ENCODE assay signal across 8 cellular contexts in the genomic region with DNA sequence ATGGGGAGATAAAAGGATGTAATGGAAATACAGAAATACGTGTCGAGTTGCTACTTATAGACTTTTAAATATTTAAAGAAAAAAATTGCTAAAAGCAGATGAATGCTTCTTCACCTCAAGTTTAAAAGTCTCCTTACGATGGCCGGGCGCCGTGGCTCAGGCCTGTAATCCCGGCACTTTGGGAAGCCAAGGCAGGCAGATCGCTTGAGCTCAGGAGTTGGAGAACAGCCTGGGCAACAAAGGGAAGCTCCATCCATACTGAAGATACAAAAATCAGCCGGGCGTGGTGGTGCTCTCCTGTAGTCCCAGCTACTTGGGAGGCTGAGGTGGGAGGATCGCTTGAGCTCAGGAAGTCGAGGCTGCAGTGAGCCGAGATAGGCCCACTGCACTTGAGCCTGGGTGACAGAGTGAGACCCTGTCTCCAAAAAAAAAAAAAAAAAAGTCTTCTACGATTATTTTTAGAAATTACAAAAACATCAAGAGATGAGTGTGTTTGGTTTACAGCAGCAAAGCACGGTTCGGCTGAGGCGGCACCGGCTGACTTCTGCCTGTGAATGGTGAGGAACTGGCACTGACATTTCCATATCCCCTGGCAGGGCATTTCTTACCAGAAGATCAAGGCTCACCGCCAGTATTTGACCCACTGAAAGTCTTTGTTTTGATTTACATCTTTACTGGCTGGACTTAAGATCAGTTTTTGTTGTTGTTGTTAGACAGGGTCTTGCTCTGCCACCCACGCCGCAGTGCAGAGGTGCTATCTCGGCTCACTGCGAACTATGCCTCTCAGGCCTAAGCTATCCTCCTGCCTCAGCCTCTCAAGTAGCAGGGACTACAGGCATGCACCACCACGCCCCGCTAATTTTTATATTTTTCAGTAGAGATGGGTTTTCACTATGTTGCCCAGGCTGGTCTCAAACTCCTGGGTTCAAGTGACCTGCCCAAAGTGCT. TPM values are rescaled to one million over a fixed set of nuclear protein-coding genes. Genes with fewer than 3 reads are reported as not detected.
DNase-seq lines count a peak whose midpoint lies in the region; ATAC-seq and TF ChIP-seq lines count a peak whose summit lies in the region.

No MANE protein-coding gene starts in this region.

- H3K9ac ChIP-seq in Karpas-422 (ENCODE audit: low read length) (0 out of 2 replicates have a peak overlapping the region, but pooled peaks have one; percentile 65), neural progenitor cell (no peak overlapping the region)

- peaks cover 17% of the 10 kb centered on the region for H3K27me3 Mint-ChIP-seq in neural progenitor cell (ENCODE audit: insufficient read depth, low read depth)

- peaks cover 23% of the 10 kb centered on the region for H3K4me1 Mint-ChIP-seq in neural progenitor cell

- H3K36me3 ChIP-seq in BJ (ENCODE audit: control insufficient read depth, insufficient read depth, low read length) (no peaks in the 10 kb centered on the region), Karpas-422 (ENCODE audit: insufficient read depth, low read length) (no peaks in the 10 kb centered on the region), neural progenitor cell (no peaks in the 10 kb centered on the region)

- ATAC-seq in GM18868 (IDR thresholded peaks at IDR 0.05; ENCODE audit: unreplicated experiment): no peak

- H3K36me3 Mint-ChIP-seq in neural progenitor cell: peaks cover 1% of the 10 kb centered on the region

- no peaks in the 10 kb centered on the region for H3K9me2 ChIP-seq in Karpas-422 (replicated peaks; ENCODE audit: insufficient read depth, low read length)

- H3K4me1 ChIP-seq in Karpas-422 (ENCODE audit: low read length) (peaks cover 22% of the 10 kb centered on the region), neural progenitor cell (peaks cover 23% of the 10 kb centered on the region)

- peaks cover 9% of the 10 kb centered on the region for H3K79me2 ChIP-seq in Karpas-422 (ENCODE audit: low read length)
- peaks cover 17% of the 10 kb centered on the region for H3K79me2 ChIP-seq in neural progenitor cell (ENCODE audit: low read depth)

- DNase-seq in BJ (ENCODE audit: low read depth): no peak
- no peak for DNase-seq in Karpas-422
- DNase-seq in choroid plexus epithelial cell (ENCODE audit: low read depth): no peak
- DNase-seq in neural progenitor cell (ENCODE audit: low spot score): no peak
- DNase-seq in T-helper 9 cell: no peak
- DNase-seq in iPS-NIHi7 (ENCODE audit: extremely low spot score): no peak
- no peak for DNase-seq in GM10248 (ENCODE audit: extremely low spot score)

- CTCF ChIA-PET in BJ (lab: Yijun Ruan, JAX) (interaction anchor here (0.6 to 1.6 kb wide), 4 partner anchors 9 to 1579 kb away, joined by 3 to 4 read pairs (median 3); no protein-coding TSS in a partner anchor), GM10248 (lab: Yijun Ruan, JAX) (interaction anchor here (0.9 to 2.8 kb wide), 7 partner anchors 9 to 73 kb away, joined by 3 to 11 read pairs (median 3); no protein-coding TSS in a partner anchor)

- H3K4me3 Mint-ChIP-seq in neural progenitor cell: peak overlapping the region; percentile 86

- H4K20me1 ChIP-seq in Karpas-422 (ENCODE audit: insufficient read depth, low read depth, low read length) (peaks cover 18% of the 10 kb centered on the region), neural progenitor cell (ENCODE audit: low read depth) (peaks cover 7% of the 10 kb centered on the region)

- H3K9me3 Mint-ChIP-seq in neural progenitor cell: no peaks in the 10 kb centered on the region

- peaks cover 10% of the 10 kb centered on the region for H3F3A ChIP-seq in neural progenitor cell (ENCODE audit: low read depth)

- H2AFZ ChIP-seq in Karpas-422 (ENCODE audit: low read length) (0 out of 2 replicates have a peak overlapping the region, but pooled peaks have one; percentile 46), neural progenitor cell (replicated peaks) (peak overlapping the region; percentile 73)

- POLR2A ChIA-PET in BJ (lab: Charles Lee) (no interaction called here), GM10248 (lab: Yijun Ruan, JAX) (no interaction called here)

- no peak for TF ChIP-seq CTCF in BJ (IDR thresholded peaks at IDR 0.05; ENCODE audit: insufficient read depth, low read depth, low read length)
- no peak for TF ChIP-seq CTCF in choroid plexus epithelial cell (conservative IDR thresholded peaks at IDR 0.05; ENCODE audit: low read depth, low read length)
- TF ChIP-seq CTCF in neural progenitor cell (IDR thresholded peaks at IDR 0.05): no peak
- no peak for TF ChIP-seq CTCF in GM10248 (IDR thresholded peaks at IDR 0.05; ENCODE audit: control extremely low read depth, extremely low read depth, low read depth, missing control alignments)

- H3K27me3 ChIP-seq in BJ (ENCODE audit: control insufficient read depth, insufficient read depth, low read length): no peaks in the 10 kb centered on the region
- no peaks in the 10 kb centered on the region for H3K27me3 ChIP-seq in Karpas-422 (ENCODE audit: low read length)
- H3K27me3 ChIP-seq in neural progenitor cell: peaks cover 51% of the 10 kb centered on the region

- H3K27ac ChIP-seq in Karpas-422 (ENCODE audit: low read length): no peak overlapping the region
- H3K27ac ChIP-seq in neural progenitor cell: no peak overlapping the region

- H3K9me3 ChIP-seq in Karpas-422 (ENCODE audit: low read length) (no peaks in the 10 kb centered on the region), neural progenitor cell (ENCODE audit: low read depth) (no peaks in the 10 kb centered on the region)

- H3K4me3 ChIP-seq in BJ (ENCODE audit: low read depth, low read length): peak overlapping the region; percentile 35
- peak overlapping the region; percentile 60; the same call in 1 of the 2 replicates for H3K4me3 ChIP-seq in Karpas-422 (ENCODE audit: low read length)
- H3K4me3 ChIP-seq in choroid plexus epithelial cell (ENCODE audit: low read depth, low read length): peak overlapping the region; percentile 56
- peak overlapping the region; percentile 70 for H3K4me3 ChIP-seq in neural progenitor cell

- no peak overlapping the region for H3K27ac Mint-ChIP-seq in neural progenitor cell

- H3K4me2 ChIP-seq in Karpas-422 (ENCODE audit: low read depth, low read length, poor library complexity, severe bottlenecking): peak overlapping the region; percentile 71
- H3K4me2 ChIP-seq in neural progenitor cell: peak overlapping the region; percentile 78

RNA-seq across cellular contexts. Expression of gene MTA1, which starts 3.9 kb away (rescaled TPM):
- 40.3 and 48.8 TPM in 2 replicates for polyA plus RNA-seq in BJ (2011; rRNA removed)
- polyA minus RNA-seq in BJ (2011; rRNA and poly(A)+ RNA removed): 47.8 and 51.7 TPM in 2 replicates
- 94.6 and 204 TPM in 2 replicates for total RNA-seq in Karpas-422 (2014; rRNA removed; shearing (Covaris generic); ENCODE audit: low replicate concordance)
- total RNA-seq in neural progenitor cell (ENCODE audit: low replicate concordance): 59.8 and 117 TPM in 2 replicates

RNA-seq across cellular contexts. Expression of gene TEX22, which starts 17.4 kb away (rescaled TPM):
- 0.17 and 0.22 TPM in 2 replicates for polyA plus RNA-seq in BJ (2011; rRNA removed)
- 0.31 and 0.52 TPM in 2 replicates for polyA minus RNA-seq in BJ (2011; rRNA and poly(A)+ RNA removed)
- 0.67 and 1.7 TPM in 2 replicates for total RNA-seq in Karpas-422 (2014; rRNA removed; shearing (Covaris generic); ENCODE audit: low replicate concordance)
- 0.84 TPM in 1 of 2 replicates, not detected in the other for total RNA-seq in neural progenitor cell (ENCODE audit: low replicate concordance)

RNA-seq across cellular contexts. Expression of gene CRIP2, which starts 58.9 kb away (rescaled TPM):
- 8.0 and 19.5 TPM in 2 replicates for polyA plus RNA-seq in BJ (2011; rRNA removed)
- polyA minus RNA-seq in BJ (2011; rRNA and poly(A)+ RNA removed): 3.0 and 5.3 TPM in 2 replicates
- total RNA-seq in Karpas-422 (2014; rRNA removed; shearing (Covaris generic); ENCODE audit: low replicate concordance): 0.45 TPM in 1 of 2 replicates, not detected in the other
- total RNA-seq in neural progenitor cell (ENCODE audit: low replicate concordance): 0.30 and 3.5 TPM in 2 replicates
